ENCODE assay signal across 7 cellular contexts in genomic region chr7:30548762-30549344, GRCh38. TPM values are rescaled to one million over a fixed set of nuclear protein-coding genes. Genes with fewer than 3 reads are reported as not detected.
DNase-seq lines count a peak whose midpoint lies in the region; ATAC-seq and TF ChIP-seq lines count a peak whose summit lies in the region.

No MANE protein-coding gene starts in this region.

- WGBS in esophagus muscularis mucosa, result 21% methylated on average over 7 of the region's 7 CpGs

- H3K4me1 ChIP-seq in esophagus muscularis mucosa, result peaks cover 16 to 23% (median 19%) of the 10 kb centered on the region in 4 donors
- H3K4me1 ChIP-seq in upper lobe of right lung, result peaks cover 19% of the 10 kb centered on the region

- no peaks in the 10 kb centered on the region for H3K4me1 Mint-ChIP-seq in activated CD8-positive, alpha-beta T cell treated with anti-CD3 and anti-CD28 coated beads for 36 hours (ENCODE audit: low read depth)

- peak overlapping the region in 1 of 4 donors; percentile 11 for H3K27ac ChIP-seq in esophagus muscularis mucosa (replicated peaks in 1 of 4)
- H3K27ac ChIP-seq in upper lobe of right lung, result no peak overlapping the region

- TF ChIP-seq CTCF in GM10248 (IDR thresholded peaks at IDR 0.05; ENCODE audit: control extremely low read depth, extremely low read depth, low read depth, missing control alignments), result peak; percentile 62
- TF ChIP-seq CTCF in activated CD8-positive, alpha-beta T cell treated with anti-CD3 and anti-CD28 coated beads for 36 hours (IDR thresholded peaks at IDR 0.05), result peak; percentile 85
- TF ChIP-seq CTCF in esophagus muscularis mucosa (IDR thresholded peaks at IDR 0.05), result peak; percentile 83 to 88 (median 84)
- TF ChIP-seq CTCF in upper lobe of right lung (IDR thresholded peaks at IDR 0.05), result peak; percentile 86

- POLR2A ChIA-PET in GM10248 (lab: Yijun Ruan, JAX), result no interaction called here
- POLR2A ChIA-PET in activated CD8-positive, alpha-beta T cell treated with anti-CD3 and anti-CD28 coated beads for 36 hours (lab: Charles Lee), result no interaction called here

- DNase-seq in GM10248 (ENCODE audit: extremely low spot score), result peak; percentile 56
- DNase-seq in NCI-H446 treated with DMSO at 0.1 percent for 48 hours (lab: John Stamatoyannopoulos, UW), result peak; percentile 30
- DNase-seq in activated CD8-positive, alpha-beta T cell treated with anti-CD3 and anti-CD28 coated beads for 36 hours, result peak; percentile 50
- no peak for DNase-seq in esophagus muscularis mucosa (ENCODE audit: extremely low spot score)
- DNase-seq in myocyte (ENCODE audit: low read depth), result peak; percentile 88
- DNase-seq in upper lobe of right lung, result no peak

- intact Hi-C loops in activated CD8-positive, alpha-beta T cell treated with anti-CD3 and anti-CD28 coated beads for 36 hours (cut with micrococcal nuclease), result no loop called here
- intact Hi-C loops in esophagus muscularis mucosa (cut with DNase I) (loop anchor here (2.0 kb wide), 1 partner anchor 16 kb away; no protein-coding TSS in a partner anchor), upper lobe of right lung (cut with DNase I) (no loop called here)

- H3K4me3 Mint-ChIP-seq in activated CD8-positive, alpha-beta T cell treated with anti-CD3 and anti-CD28 coated beads for 36 hours, result no peak overlapping the region

- H3K36me3 Mint-ChIP-seq in activated CD8-positive, alpha-beta T cell treated with anti-CD3 and anti-CD28 coated beads for 36 hours (ENCODE audit: low read depth), result peaks cover 2% of the 10 kb centered on the region

- CTCF ChIA-PET in GM10248 (lab: Yijun Ruan, JAX), result interaction anchor here (0.8 to 9.3 kb wide), 19 partner anchors 9 to 402 kb away, joined by 3 to 107 read pairs (median 4); no protein-coding TSS in a partner anchor
- CTCF ChIA-PET in activated CD8-positive, alpha-beta T cell treated with anti-CD3 and anti-CD28 coated beads for 36 hours (lab: Charles Lee), result interaction anchor here (0.6 to 7.1 kb wide), 31 partner anchors 9 to 581 kb away, joined by 3 to 70 read pairs (median 4); no protein-coding TSS in a partner anchor

- H3K4me3 ChIP-seq in esophagus muscularis mucosa, result no peak overlapping the region
- H3K4me3 ChIP-seq in upper lobe of right lung, result no peak overlapping the region

- H3K9me3 ChIP-seq in esophagus muscularis mucosa (no peaks in the 10 kb centered on the region), upper lobe of right lung (no peaks in the 10 kb centered on the region)

- no peak for TF ChIP-seq EP300 in esophagus muscularis mucosa (IDR thresholded peaks at IDR 0.05)

- H3K27me3 ChIP-seq in esophagus muscularis mucosa, result no peaks in the 10 kb centered on the region
- H3K27me3 ChIP-seq in upper lobe of right lung, result no peaks in the 10 kb centered on the region

- H3K9me3 Mint-ChIP-seq in activated CD8-positive, alpha-beta T cell treated with anti-CD3 and anti-CD28 coated beads for 36 hours, result no peaks in the 10 kb centered on the region

- H3K36me3 ChIP-seq in esophagus muscularis mucosa (peaks cover 0 to 40% (median 7%) of the 10 kb centered on the region in 4 donors), upper lobe of right lung (peaks cover 4% of the 10 kb centered on the region)

- H3K27me3 Mint-ChIP-seq in activated CD8-positive, alpha-beta T cell treated with anti-CD3 and anti-CD28 coated beads for 36 hours, result no peaks in the 10 kb centered on the region

- ATAC-seq in HG03280 (IDR thresholded peaks at IDR 0.05; ENCODE audit: unreplicated experiment) (peak; percentile 66), upper lobe of right lung (peak; percentile 90)
- peak; percentile 73 for ATAC-seq in activated CD8-positive, alpha-beta T cell treated with anti-CD3 and anti-CD28 coated beads for 36 hours

- no peak overlapping the region for H3K27ac Mint-ChIP-seq in activated CD8-positive, alpha-beta T cell treated with anti-CD3 and anti-CD28 coated beads for 36 hours

- no peak for TF ChIP-seq POLR2A in esophagus muscularis mucosa (IDR thresholded peaks at IDR 0.05; ENCODE audit: low read depth)

RNA-seq across cellular contexts. Expression of gene GGCT, which starts 44.2 kb away (rescaled TPM):
- 10 to 100 TPM; 78.6 to 78.7 TPM for total RNA-seq in activated CD8-positive, alpha-beta T cell treated with anti-CD3 and anti-CD28 coated beads for 36 hours
- total RNA-seq in esophagus muscularis mucosa, result 10 to 100 TPM; 10.8 to 39.9 (median 17.8) TPM
- total RNA-seq in myocyte, result 33.5 and 38.2 TPM in 2 replicates
- polyA plus RNA-seq in myocyte (2012), result 48.3 TPM
- total RNA-seq in upper lobe of right lung, result 25.6 TPM

RNA-seq across cellular contexts. Expression of gene GARS1, which starts 45.8 kb away (rescaled TPM):
- total RNA-seq in activated CD8-positive, alpha-beta T cell treated with anti-CD3 and anti-CD28 coated beads for 36 hours, result 100 to 1,000 TPM; 338 to 354 TPM
- 10 to 100 TPM; 43.6 to 71.0 (median 63.0) TPM for total RNA-seq in esophagus muscularis mucosa
- total RNA-seq in myocyte, result 102 and 140 TPM in 2 replicates
- 420 TPM for polyA plus RNA-seq in myocyte (2012)
- total RNA-seq in upper lobe of right lung, result 68.4 TPM

Comparison
In these comparisons a context has a peak if more than half of its experiments do, and no peak if none do; other contexts are left out.
1. DNase-seq: peak in GM10248 (single experiment), NCI-H446 treated with DMSO at 0.1 percent for 48 hours (single experiment), activated CD8-positive, alpha-beta T cell treated with anti-CD3 and anti-CD28 coated beads for 36 hours (single experiment) and myocyte (single experiment); none in esophagus muscularis mucosa (single experiment) and upper lobe of right lung (single experiment).
2. Peak in every context shown above with its lines, with median percentiles within 50 percentile points of each other: CTCF ChIP-seq and ATAC-seq.